ENCODE assay signal across 21 cellular contexts in genomic region chr1:3060112-3060511, GRCh38. TPM values are rescaled to one million over a fixed set of nuclear protein-coding genes. Genes with fewer than 3 reads are reported as not detected.
DNase-seq lines count a peak whose midpoint lies in the region; ATAC-seq, FAIRE-seq and TF ChIP-seq lines count a peak whose summit lies in the region.
"Had no signal": no experiment of that assay in that cellular context is flagged by ENCODE, and none has a peak within 500 bp of the region (broad histone marks: within the 10 kb centered on the region; RNA-seq: fewer than 3 reads in every experiment).

No MANE protein-coding gene starts in this region.

- no peak overlapping the region for H3K27ac Mint-ChIP-seq in H9

- H3T11ph ChIP-seq in H9 (ENCODE audit: low read length) = no peak overlapping the region

- DNase-seq in H9 (peak; percentile 20), kidney (peak; percentile 46), sigmoid colon (peak; percentile 21), cortex of kidney (lab: John Stamatoyannopoulos, UW) (no peak)
- DNase-seq: ACHN, C1 segment of cervical spinal cord, DMS79 treated with DMSO at 0.1 percent for 48 hours, H7, IMR-90, MG63, NCI-H1048, NCI-H1436 treated with DMSO at 0.1 percent for 48 hours, NCI-H2029, NCI-H345, NCI-H524 treated with DMSO at 0.1 percent for 48 hours, SJCRH30 had no signal

- H3K4me1 Mint-ChIP-seq in H9 = peaks cover 3 to 13% of the 10 kb centered on the region in 2 experiments; a peak in 3 of 4 replicates

- peaks cover 78% of the 10 kb centered on the region for H3K27me3 Mint-ChIP-seq in H9 (ENCODE audit: low read depth)

- H2BK20ac ChIP-seq in H9 (ENCODE audit: low read depth, low read length, poor library complexity, severe bottlenecking) = no peak overlapping the region

- H3K9me3 ChIP-seq in H9 (ENCODE audit: control insufficient read depth, low read depth, low read length) (no peaks in the 10 kb centered on the region), kidney (ENCODE audit: control insufficient read depth in 1 of 2, low read length in 2 of 2) (no peaks in the 10 kb centered on the region), sigmoid colon (peaks cover 0 to 3% (median 0%) of the 10 kb centered on the region in 4 donors)
- H3K9me3 ChIP-seq: MG63, SJCRH30 had no signal

- WGBS in H9 (ENCODE audit: extremely low coverage, insufficient read length, low lambda C conversion rate) = no CpG with 5 or more reads among the region's 9 CpGs
- 68 to 82% methylated on average over 9 of the region's 9 CpGs for WGBS in sigmoid colon, 2 donors

- no peaks in the 10 kb centered on the region for H3K36me3 Mint-ChIP-seq in H9 (ENCODE audit: insufficient read depth in 1 of 3, low read depth in 3 of 3)

- H3K23ac ChIP-seq in H9 (ENCODE audit: insufficient read length, low read depth, low read length) = no peak overlapping the region

- no peaks in the 10 kb centered on the region for H4K20me1 ChIP-seq in H9 (ENCODE audit: control insufficient read depth, insufficient read depth, insufficient read length)

- H3K27me3 ChIP-seq in H9 (ENCODE audit: insufficient read depth, low read length) (peaks cover 33% of the 10 kb centered on the region; the same call in 1 of the 2 replicates), sigmoid colon (peaks cover 36 to 78% (median 49%) of the 10 kb centered on the region in 3 donors)
- H3K27me3 ChIP-seq: MG63 had no signal

- H3K56ac ChIP-seq in H9 (ENCODE audit: insufficient read length, low read depth, low read length) = no peak overlapping the region

- FAIRE-seq in kidney (lab: Jason Lieb, UNC) = no peak

- no peak overlapping the region for H3K14ac ChIP-seq in H9 (ENCODE audit: insufficient read depth, low read length)

- H3K4me1 ChIP-seq in H9 (ENCODE audit: insufficient read depth, low read length) (no peaks in the 10 kb centered on the region), kidney (ENCODE audit: control insufficient read depth in 1 of 2, insufficient read depth in 1 of 2, low read depth in 1 of 2, low read length in 2 of 2) (peaks cover 0 to 3% of the 10 kb centered on the region in 2 donors), sigmoid colon (peaks cover 0 to 19% (median 15%) of the 10 kb centered on the region in 4 donors)
- H3K4me1 ChIP-seq: SJCRH30 had no signal

- H2AK5ac ChIP-seq in H9 (ENCODE audit: insufficient read length, low read length) = no peak overlapping the region

- ATAC-seq in HG02571 (IDR thresholded peaks at IDR 0.05; ENCODE audit: unreplicated experiment) = no peak
- no peak for ATAC-seq in HG03135 (IDR thresholded peaks at IDR 0.05; ENCODE audit: unreplicated experiment)

- no peak for TF ChIP-seq POLR2A in sigmoid colon (IDR thresholded peaks at IDR 0.05)

- no peak overlapping the region for H4K5ac ChIP-seq in H9 (ENCODE audit: insufficient read length, low read depth, low read length)

- no peak for TF ChIP-seq EP300 in sigmoid colon (IDR thresholded peaks at IDR 0.05)

- H2BK120ac ChIP-seq in H9 (ENCODE audit: low read depth, low read length, poor library complexity, severe bottlenecking) = no peak overlapping the region

- H3K79me2 ChIP-seq in H9 (ENCODE audit: insufficient read depth, low read length) = no peaks in the 10 kb centered on the region

- H3K4me3 ChIP-seq in kidney (ENCODE audit: low read length in 2 of 2) (no peak overlapping the region), sigmoid colon (no peak overlapping the region)
- H3K4me3 ChIP-seq: MG63, SJCRH30 had no signal

- H3K36me3 ChIP-seq in kidney (ENCODE audit: control insufficient read depth in 1 of 2, insufficient read depth in 2 of 2, low read length in 2 of 2) (no peaks in the 10 kb centered on the region), sigmoid colon (no peaks in the 10 kb centered on the region)
- H3K36me3 ChIP-seq: MG63, SJCRH30 had no signal

- no peak overlapping the region for H4K8ac ChIP-seq in H9 (replicated peaks; ENCODE audit: insufficient read length, low read depth, low read length)

- no peak overlapping the region for H2BK15ac ChIP-seq in H9 (ENCODE audit: low read depth, low read length)

- no peak overlapping the region for H2BK12ac ChIP-seq in H9 (ENCODE audit: insufficient read length, low read depth, low read length)

- H3K4me2 ChIP-seq in H9 (ENCODE audit: insufficient read depth, insufficient read length, low read length) = no peak overlapping the region

- peaks cover 6% of the 10 kb centered on the region for H3K23me2 ChIP-seq in H9 (ENCODE audit: insufficient read length, low read depth, low read length, poor library complexity, severe bottlenecking)

- intact Hi-C loops in kidney (cut with DNase I) (no loop called here), sigmoid colon (cut with DNase I) (no loop called here)

- H3K4ac ChIP-seq in H9 (ENCODE audit: low read depth, low read length) = no peak overlapping the region

- no peaks in the 10 kb centered on the region; a peak in 1 of 5 replicates for H3K9me3 Mint-ChIP-seq in H9

- H3K79me1 ChIP-seq in H9 (ENCODE audit: insufficient read depth, low read depth, low read length, poor library complexity, severe bottlenecking) = no peaks in the 10 kb centered on the region

- no peak for TF ChIP-seq CTCF in H9 (conservative IDR thresholded peaks at IDR 0.05)
- TF ChIP-seq CTCF in VCaP (conservative IDR thresholded peaks at IDR 0.05) = 0 out of 2 replicates have a peak, but pooled peaks have one; percentile 12
- no peak for TF ChIP-seq CTCF in kidney (IDR thresholded peaks at IDR 0.05; ENCODE audit: borderline replicate concordance, extremely low read depth, insufficient read depth)
- no peak for TF ChIP-seq CTCF in sigmoid colon (IDR thresholded peaks at IDR 0.05)

- no peak overlapping the region for H2BK5ac ChIP-seq in H9 (ENCODE audit: insufficient read length, low read length)

- H2AFZ ChIP-seq in H9 (ENCODE audit: low read length) = no peak overlapping the region

- H3K18ac ChIP-seq in H9 (ENCODE audit: insufficient read length, low read depth, low read length) = no peak overlapping the region

- H3K9ac ChIP-seq in H9 (ENCODE audit: extremely low read depth, insufficient read length, low read length) (no peak overlapping the region), kidney (ENCODE audit: low read length in 2 of 2) (no peak overlapping the region)

- H4K91ac ChIP-seq in H9 (ENCODE audit: insufficient read length, low read depth, low read length) = no peak overlapping the region

- H3K4me3 Mint-ChIP-seq in H9 = no peak overlapping the region

- H3K27ac ChIP-seq in H9 (ENCODE audit: insufficient read length, low read depth, low read length) = no peak overlapping the region
- H3K27ac ChIP-seq in VCaP = no peak overlapping the region
- no peak overlapping the region for H3K27ac ChIP-seq in kidney (ENCODE audit: low read depth in 2 of 2, low read length in 2 of 2)
- no peak overlapping the region for H3K27ac ChIP-seq in sigmoid colon
- H3K27ac ChIP-seq: HL-60, SJCRH30 had no signal

RNA-seq across cellular contexts. Expression of gene PRDM16, which starts 8.9 kb away (rescaled TPM):
- total RNA-seq in H9 (2021) (0.17 and 0.70 TPM in 2 replicates), kidney (21.9 TPM), sigmoid colon (1 to 10 TPM in 1 of 4 donors, under 1 TPM in 3; 0.14 to 1.1 (median 0.60) TPM)
- polyA plus RNA-seq in kidney (ENCODE audit: insufficient read depth, low read depth, low replicate concordance) (3.0 TPM), sigmoid colon (1 to 10 TPM in 1 of 3 donors, under 1 TPM in 2; under 0.01 to 1.7 (median 0.46) TPM)
- total RNA-seq: HT1080, IMR-90 had no signal

RNA-seq across cellular contexts. Expression of gene ACTRT2, which starts 38.8 kb away (rescaled TPM):
- not detected in 2 replicates for total RNA-seq in H9 (2021)
- not detected for total RNA-seq in kidney
- not detected for polyA plus RNA-seq in kidney (ENCODE audit: insufficient read depth, low read depth, low replicate concordance)
- total RNA-seq in sigmoid colon = not detected
- not detected for polyA plus RNA-seq in sigmoid colon
- total RNA-seq: HT1080, IMR-90, SJCRH30 had no signal
- polyA plus RNA-seq: IMR-90 had no signal

Comparison
In these comparisons a context has a peak if more than half of its experiments do, and no peak if none do; other contexts are left out.
1. RNA of gene PRDM16, which starts 8.9 kb away (total RNA-seq): 21.9 TPM in kidney (single experiment); 0.14 to 1.1 TPM in sigmoid colon and 0.17 to 0.70 TPM in H9; every median in the first group is over 10 times any median in the second.